In the genomic region with DNA sequence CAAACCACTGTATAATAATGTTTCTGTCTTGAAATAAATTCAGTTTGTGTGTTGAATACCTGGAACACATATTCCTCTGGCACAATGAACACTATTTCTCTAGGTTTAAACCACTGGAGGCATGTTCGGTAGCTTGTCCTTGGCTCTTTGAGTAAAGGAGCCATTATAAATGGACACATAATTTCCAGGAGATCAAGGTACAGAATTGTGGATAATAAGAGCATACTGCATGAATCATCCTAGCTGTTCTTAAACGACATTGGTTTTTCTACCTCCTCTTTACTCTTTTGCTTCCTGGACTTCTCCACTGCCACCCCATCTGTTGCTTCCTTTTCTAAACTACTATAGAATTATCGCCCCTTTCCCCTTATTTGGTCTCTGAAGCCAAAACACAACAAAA, we compare ENCODE assay signal across 9 cellular contexts.
DNase-seq lines count a peak whose midpoint lies in the region; ATAC-seq and TF ChIP-seq lines count a peak whose summit lies in the region.
"Had no signal": no experiment of that assay in that cellular context is flagged by ENCODE, and none has a peak within 500 bp of the region (broad histone marks: within the 10 kb centered on the region; RNA-seq: fewer than 3 reads in every experiment).

No MANE protein-coding gene starts in this region.

- no peaks in the 10 kb centered on the region for H3K36me3 ChIP-seq in OCI-LY1 (ENCODE audit: insufficient read depth, low read length)

- H3K9me2 ChIP-seq in OCI-LY1 (ENCODE audit: low read depth, low read length) = no peaks in the 10 kb centered on the region

- no peaks in the 10 kb centered on the region for H4K20me1 ChIP-seq in OCI-LY1 (ENCODE audit: insufficient read depth, low read length)

- H3K9ac ChIP-seq in OCI-LY1 (ENCODE audit: low read length) = peak overlapping the region; percentile 76

- H3K4me1 ChIP-seq in OCI-LY1 (ENCODE audit: insufficient read depth, low read length, severe bottlenecking) = peaks cover 35% of the 10 kb centered on the region

- no peak for DNase-seq in GM12864 (ENCODE audit: low read depth)
- DNase-seq in fibroblast of mammary gland (ENCODE audit: low read depth) = no peak
- DNase-seq in retinal pigment epithelial cell (ENCODE audit: low read depth) = no peak
- DNase-seq in NCI-H510A (lab: John Stamatoyannopoulos, UW) = no peak
- DNase-seq in OCI-M1 (lab: John Stamatoyannopoulos, UW) = no peak
- no peak for DNase-seq in GM10266 (ENCODE audit: extremely low spot score)
- DNase-seq: islet precursor cell had no signal

- peak overlapping the region; percentile 91 for H3K4me2 ChIP-seq in OCI-LY1 (ENCODE audit: low read length)

- H3K79me2 ChIP-seq in OCI-LY1 (ENCODE audit: insufficient read depth, low read length) = peaks cover 40% of the 10 kb centered on the region

- TF ChIP-seq CTCF in GM12864 (IDR thresholded peaks at IDR 0.05; ENCODE audit: low read depth, low read length, missing control alignments) (no peak), OCI-LY1 (IDR thresholded peaks at IDR 0.05; ENCODE audit: low read length) (no peak), fibroblast of mammary gland (conservative IDR thresholded peaks at IDR 0.05; ENCODE audit: control insufficient read depth, insufficient read depth, low read depth, low read length) (no peak), retinal pigment epithelial cell (conservative IDR thresholded peaks at IDR 0.05; ENCODE audit: low read depth, low read length) (no peak), GM10266 (IDR thresholded peaks at IDR 0.05; ENCODE audit: control insufficient read depth, insufficient read depth, low read depth, missing control alignments) (no peak)

- H3K4me3 ChIP-seq in GM12864 (ENCODE audit: low read depth, low read length) = peak overlapping the region; percentile 62; the same call in 1 of the 2 replicates
- peak overlapping the region; percentile 81 for H3K4me3 ChIP-seq in OCI-LY1 (ENCODE audit: low read depth, low read length, poor library complexity, severe bottlenecking)
- H3K4me3 ChIP-seq in fibroblast of mammary gland (ENCODE audit: control insufficient read depth, low read depth, low read length) = peak overlapping the region; percentile 81
- peak overlapping the region; percentile 100 for H3K4me3 ChIP-seq in retinal pigment epithelial cell (ENCODE audit: low read length)

- H3K27ac ChIP-seq in OCI-LY1 (ENCODE audit: low read depth, low read length, poor library complexity, severe bottlenecking) = no peak overlapping the region

- no peak overlapping the region for H2AFZ ChIP-seq in OCI-LY1 (ENCODE audit: low read length)

- no peaks in the 10 kb centered on the region for H3K9me3 ChIP-seq in OCI-LY1 (ENCODE audit: low read length)

- H3K27me3 ChIP-seq in OCI-LY1 (ENCODE audit: insufficient read depth, low read length) = no peaks in the 10 kb centered on the region

- no peak for ATAC-seq in GM19455 (IDR thresholded peaks at IDR 0.05; ENCODE audit: unreplicated experiment)

- H3F3A ChIP-seq in OCI-LY1 (ENCODE audit: insufficient read depth, low read length) = no peaks in the 10 kb centered on the region
